ENCODE assay signal across 32 cellular contexts in the genomic region with DNA sequence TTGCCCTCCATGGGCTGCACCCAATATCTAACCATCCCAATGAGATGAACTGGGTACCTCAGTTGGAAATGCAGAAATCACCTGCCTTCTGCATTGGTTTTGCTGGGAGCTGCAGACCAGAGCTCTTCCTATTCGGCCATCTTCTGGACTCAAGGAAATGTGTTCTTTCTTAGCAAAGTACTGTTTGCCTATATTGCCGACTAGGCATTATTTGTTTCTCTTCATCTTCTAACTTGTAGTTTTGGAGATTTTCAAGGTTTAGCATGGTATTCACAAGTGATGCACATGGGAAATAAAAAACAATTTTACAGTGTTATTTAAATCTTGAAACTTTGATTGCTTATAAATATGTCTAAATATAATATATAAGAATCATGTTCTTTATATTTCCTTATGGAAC.
"Had no signal": no experiment of that assay in that cellular context is flagged by ENCODE, and none has a peak within 500 bp of the region (broad histone marks: within the 10 kb centered on the region; RNA-seq: fewer than 3 reads in every experiment).

No MANE protein-coding gene starts in this region.

- H3K9me3 ChIP-seq: ascending aorta had no signal

- DNase-seq: activated CD4-positive, alpha-beta memory T cell treated with anti-CD3 and anti-CD28 coated beads, Interleukin-2, amount 10 ng/mL, durations not matched to agents 7 days and 5 days; activated CD4-positive, alpha-beta T cell treated with anti-CD3 and anti-CD28 coated beads for 1 hour; activated CD4-positive, alpha-beta T cell treated with anti-CD3 and anti-CD28 coated beads for 36 hours; activated CD4-positive, alpha-beta T cell treated with anti-CD3 and anti-CD28 coated beads for 48 hours; activated CD4-positive, alpha-beta T cell treated with anti-CD3 and anti-CD28 coated beads, Interleukin-2, amount 10 ng/mL, durations not matched to agents 7 days and 5 days; activated CD4-positive, alpha-beta T cell treated with anti-CD3 and anti-CD28 coated beads, Interleukin-2, amount 50 U/mL, for 48 hours; activated CD4-positive, CD25-positive, alpha-beta regulatory T cell; activated CD8-positive, alpha-beta memory T cell treated with anti-CD3 and anti-CD28 coated beads for 24 hours; activated CD8-positive, alpha-beta memory T cell treated with anti-CD3 and anti-CD28 coated beads, Interleukin-2, amount 10 ng/mL, durations not matched to agents 7 days and 5 days; activated CD8-positive, alpha-beta memory T cell treated with anti-CD3 and anti-CD28 coated beads, Interleukin-2, amount 50 U/mL, for 48 hours; activated CD8-positive, alpha-beta T cell treated with anti-CD3 and anti-CD28 coated beads, Interleukin-2, amount 10 ng/mL, durations not matched to agents 7 days and 5 days; activated effector memory CD4-positive, alpha-beta T cell treated with Interleukin-2 at 50 U/mL for 16 hours; activated gamma-delta T cell; activated naive CD4-positive, alpha-beta T cell treated with anti-CD3 and anti-CD28 coated beads, Interleukin-2, amount 10 ng/mL, durations not matched to agents 7 days and 5 days; activated naive CD4-positive, alpha-beta T cell treated with Interleukin-2 at 50 U/mL for 16 hours; activated naive CD8-positive, alpha-beta T cell treated with anti-CD3 and anti-CD28 coated beads, Interleukin-2, amount 10 ng/mL, durations not matched to agents 7 days and 5 days; activated naive CD8-positive, alpha-beta T cell treated with anti-CD3 and anti-CD28 coated beads, Interleukin-2, amount 50 U/mL, for 24 hours; activated T-cell treated with anti-CD3 and anti-CD28 coated beads, Interleukin-2, amount 50 U/mL, for 24 hours; activated T-cell treated with anti-CD3 and anti-CD28 coated beads, Interleukin-2, amount 50 U/mL, for 48 hours; amygdala; anterior cingulate cortex; caudate nucleus; cerebellar nuclear complex; T-helper 2 cell; T-helper 9 cell; WERI-Rb-1 had no signal

- H3K27me3 ChIP-seq: ascending aorta, cardiac muscle cell had no signal

- H3K4me1 ChIP-seq: ascending aorta had no signal

- H3K36me3 ChIP-seq: ascending aorta, cardiac muscle cell, WERI-Rb-1 had no signal

- H3K27ac ChIP-seq: ascending aorta, cardiac muscle cell, WERI-Rb-1 had no signal

- FAIRE-seq: bronchial epithelial cell, TTC549 had no signal

- ATAC-seq: activated CD4-positive, alpha-beta T cell treated with anti-CD3 and anti-CD28 coated beads for 36 hours; activated CD4-positive, CD25-positive, alpha-beta regulatory T cell treated with anti-CD3 and anti-CD28 coated beads, Interleukin-2, amount 50 U/mL, for 24 hours; activated CD8-positive, alpha-beta memory T cell treated with anti-CD3 and anti-CD28 coated beads, Interleukin-2, amount 10 ng/mL, durations not matched to agents 7 days and 5 days; activated CD8-positive, alpha-beta T cell treated with anti-CD3 and anti-CD28 coated beads, Interleukin-2, amount 10 ng/mL, durations not matched to agents 7 days and 5 days; activated naive CD8-positive, alpha-beta T cell treated with anti-CD3 and anti-CD28 coated beads, Interleukin-2, amount 50 U/mL, for 24 hours; WTC11 had no signal

- H3K4me3 ChIP-seq: ascending aorta, cardiac muscle cell had no signal
